In the genomic region with DNA sequence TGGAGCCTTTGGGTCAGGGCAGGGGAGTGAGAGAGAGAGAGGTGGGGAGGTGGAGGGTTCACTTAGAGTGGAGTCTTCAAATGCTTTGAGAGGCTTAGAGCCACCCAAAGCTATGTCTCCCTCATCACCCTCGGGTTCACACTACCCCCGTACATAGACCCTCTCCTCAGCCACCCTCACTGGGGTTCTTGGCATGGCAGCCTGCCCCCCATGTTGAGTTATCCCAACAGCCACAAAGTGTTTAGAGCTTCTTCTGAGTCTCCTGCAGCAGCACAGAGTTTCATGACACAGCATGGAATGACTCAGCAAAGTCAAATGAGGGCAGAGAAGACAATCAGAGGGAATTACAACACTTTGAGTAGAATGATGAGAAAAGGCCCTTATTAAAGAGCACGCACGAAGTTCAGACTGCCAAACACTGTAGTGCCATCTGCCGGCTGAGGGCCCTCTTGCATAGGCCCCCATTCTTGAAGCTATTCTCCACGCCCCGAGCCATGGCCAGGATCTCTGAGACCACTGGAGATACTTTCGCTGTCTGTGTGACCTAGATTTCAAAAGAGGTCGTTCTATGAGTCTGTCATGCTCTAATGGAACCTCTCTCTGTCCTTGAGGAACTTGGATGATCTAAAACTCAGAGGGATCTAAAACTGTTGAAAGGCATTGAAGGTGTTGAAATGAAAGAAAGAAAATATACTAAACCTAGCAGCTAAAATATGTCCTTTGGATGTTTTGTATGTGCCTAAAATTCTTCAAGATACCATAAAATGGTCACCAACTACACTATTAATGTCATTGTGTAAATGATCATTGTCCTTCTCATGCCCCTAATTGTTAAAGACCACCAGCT, we compare ENCODE assay signal across 8 cellular contexts.
DNase-seq lines count a peak whose midpoint lies in the region; ATAC-seq and TF ChIP-seq lines count a peak whose summit lies in the region.

No MANE protein-coding gene starts in this region.

- H3K4me3 ChIP-seq in Caco-2 (ENCODE audit: low read depth, low read length) (no peak overlapping the region), LNCaP clone FGC (ENCODE audit: low read depth, low read length) (no peak overlapping the region)

- H3K27me3 Mint-ChIP-seq in Caco-2 (ENCODE audit: insufficient read depth, unreplicated experiment) (no peaks in the 10 kb centered on the region), progenitor cell of endocrine pancreas (no peaks in the 10 kb centered on the region)

- H3K27me3 ChIP-seq in Caco-2 (replicated peaks; ENCODE audit: control insufficient read depth, insufficient read depth, low read length), result no peaks in the 10 kb centered on the region

- CTCF ChIA-PET in Caco-2 (lab: Charles Lee), result interaction anchor here (0.6 to 1.0 kb wide), 2 partner anchors 216 to 608 kb away, joined by 3 read pairs; no protein-coding TSS in a partner anchor

- no peaks in the 10 kb centered on the region for H3K9me3 ChIP-seq in Caco-2

- intact Hi-C loops in Caco-2 (cut with micrococcal nuclease; ENCODE audit: unreplicated experiment), result loop anchor here (1.0 to 5.0 kb wide), 2 partner anchors 633 to 903 kb away; no protein-coding TSS in a partner anchor
- intact Hi-C loops in Right ventricle myocardium superior (cut with DNase I), result loop anchor here (10.0 kb wide), 1 partner anchor 625 kb away; no protein-coding TSS in a partner anchor

- H3K36me3 Mint-ChIP-seq in Caco-2 (ENCODE audit: insufficient read depth, unreplicated experiment) (no peaks in the 10 kb centered on the region), progenitor cell of endocrine pancreas (ENCODE audit: insufficient read depth) (no peaks in the 10 kb centered on the region)
- no peaks in the 10 kb centered on the region for H3K36me3 Mint-ChIP-seq in activated naive CD4-positive, alpha-beta T cell treated with anti-CD3 and anti-CD28 coated beads, Interleukin-2, amount 50 U/mL, for 72 hours

- H3K27ac Mint-ChIP-seq in Caco-2 (ENCODE audit: unreplicated experiment) (peak overlapping the region; percentile 24), progenitor cell of endocrine pancreas (no peak overlapping the region)
- H3K27ac Mint-ChIP-seq in activated naive CD4-positive, alpha-beta T cell treated with anti-CD3 and anti-CD28 coated beads, Interleukin-2, amount 50 U/mL, for 72 hours, result no peak overlapping the region

- H3K4me3 Mint-ChIP-seq in Caco-2 (ENCODE audit: unreplicated experiment) (no peak overlapping the region), progenitor cell of endocrine pancreas (ENCODE audit: low read depth) (no peak overlapping the region)

- H3K36me3 ChIP-seq in Caco-2 (ENCODE audit: control insufficient read depth, insufficient read depth, low read length), result no peaks in the 10 kb centered on the region

- BruUV-seq in Caco-2 (replicated peaks; lab: Mats Ljungman, UMichigan), result no TSS peak

- H3K4me1 ChIP-seq in Caco-2, result peaks cover 17% of the 10 kb centered on the region

- peaks cover 14% of the 10 kb centered on the region for H3K4me1 Mint-ChIP-seq in Caco-2 (ENCODE audit: low read depth, unreplicated experiment)
- H3K4me1 Mint-ChIP-seq in progenitor cell of endocrine pancreas (ENCODE audit: low read depth), result peaks cover 4% of the 10 kb centered on the region

- POLR2A ChIA-PET in Caco-2 (lab: Charles Lee), result no interaction called here

- ATAC-seq in GM21576 (IDR thresholded peaks at IDR 0.05; ENCODE audit: unreplicated experiment), result peak; percentile 69
- ATAC-seq in activated naive CD4-positive, alpha-beta T cell treated with anti-CD3 and anti-CD28 coated beads, Interleukin-2, amount 50 U/mL, for 72 hours, result peak; percentile 49 to 80
- peak; percentile 95 for ATAC-seq in Right ventricle myocardium superior (ENCODE audit: poor library complexity)
- no peak for ATAC-seq in GM18519 (IDR thresholded peaks at IDR 0.05; ENCODE audit: low FRiP score, unreplicated experiment)

- peak; percentile 32 to 79 for TF ChIP-seq CTCF in Caco-2 (IDR thresholded peaks at IDR 0.05; ENCODE audit: insufficient read depth in 1 of 2, low read depth in 1 of 2, low read length in 1 of 2, severe bottlenecking in 1 of 2, unreplicated experiment in 1 of 2)
- peak; percentile 88 for TF ChIP-seq CTCF in LNCaP clone FGC (IDR thresholded peaks at IDR 0.05; ENCODE audit: control insufficient read depth, extremely low read depth, insufficient read depth)
- peak; percentile 74 for TF ChIP-seq CTCF in progenitor cell of endocrine pancreas (IDR thresholded peaks at IDR 0.05; ENCODE audit: unreplicated experiment)

- no peaks in the 10 kb centered on the region for H3K9me3 Mint-ChIP-seq in Caco-2 (ENCODE audit: unreplicated experiment)
- H3K9me3 Mint-ChIP-seq in activated naive CD4-positive, alpha-beta T cell treated with anti-CD3 and anti-CD28 coated beads, Interleukin-2, amount 50 U/mL, for 72 hours, result no peaks in the 10 kb centered on the region
- no peaks in the 10 kb centered on the region for H3K9me3 Mint-ChIP-seq in progenitor cell of endocrine pancreas (ENCODE audit: low read depth)

- DNase-seq in Caco-2 (peak; percentile 38 to 51), LNCaP clone FGC (ENCODE audit: low read depth) (peak; percentile 41), SIG-M5 treated with dmso at 0.1 percent for 504 hours (lab: John Stamatoyannopoulos, UW; ENCODE audit: unreplicated experiment) (peak; percentile 95), Right ventricle myocardium superior (peak; percentile 87), progenitor cell of endocrine pancreas (ENCODE audit: low spot score, unreplicated experiment) (peak; percentile 23)
- peak in 1 of 2 donors; percentile 49 for DNase-seq in activated naive CD4-positive, alpha-beta T cell treated with anti-CD3 and anti-CD28 coated beads, Interleukin-2, amount 50 U/mL, for 72 hours (ENCODE audit: low spot score in 2 of 2)
